Comparison of ENCODE assay signal across 12 cellular contexts in genomic region chr12:94690199-94690695, GRCh38. TPM values are rescaled to one million over a fixed set of nuclear protein-coding genes. Genes with fewer than 3 reads are reported as not detected.
DNase-seq lines count a peak whose midpoint lies in the region; ATAC-seq and TF ChIP-seq lines count a peak whose summit lies in the region.
"Had no signal": no experiment of that assay in that cellular context is flagged by ENCODE, and none has a peak within 500 bp of the region (broad histone marks: within the 10 kb centered on the region; RNA-seq: fewer than 3 reads in every experiment).

No MANE protein-coding gene starts in this region.

- H2BK120ac ChIP-seq in H9 (ENCODE audit: low read depth, low read length, poor library complexity, severe bottlenecking), result no peak overlapping the region

- intact Hi-C loops in esophagus muscularis mucosa (cut with DNase I), result no loop called here
- intact Hi-C loops in sciatic nerve (cut with DNase I), result no loop called here

- WGBS in esophagus muscularis mucosa, result 2% methylated on average over 4 of the region's 4 CpGs
- WGBS in H9 (ENCODE audit: extremely low coverage, insufficient read length, low lambda C conversion rate), result no CpG with 5 or more reads among the region's 4 CpGs

- no peak overlapping the region for H3K56ac ChIP-seq in H9 (ENCODE audit: insufficient read length, low read depth, low read length)

- H3K9me3 ChIP-seq in esophagus muscularis mucosa, result no peaks in the 10 kb centered on the region
- H3K9me3 ChIP-seq in H9 (ENCODE audit: control insufficient read depth, low read depth, low read length), result no peaks in the 10 kb centered on the region
- H3K9me3 ChIP-seq: adrenal gland, Caco-2 had no signal

- no peak overlapping the region for H2BK12ac ChIP-seq in H9 (ENCODE audit: insufficient read length, low read depth, low read length)

- H4K5ac ChIP-seq in H9 (ENCODE audit: insufficient read length, low read depth, low read length), result no peak overlapping the region

- H3K27ac ChIP-seq in ACC112 (ENCODE audit: low read depth, low read length), result peak overlapping the region; percentile 29; the same call in 1 of the 2 replicates
- peak overlapping the region; percentile 39 to 68 (median 62) for H3K27ac ChIP-seq in esophagus muscularis mucosa (replicated peaks in 1 of 4)
- no peak overlapping the region for H3K27ac ChIP-seq in H9 (ENCODE audit: insufficient read length, low read depth, low read length)
- H3K27ac ChIP-seq: adrenal gland had no signal

- H3K36me3 Mint-ChIP-seq in H9 (ENCODE audit: insufficient read depth in 1 of 3, low read depth in 3 of 3), result no peaks in the 10 kb centered on the region

- H4K91ac ChIP-seq in H9 (ENCODE audit: insufficient read length, low read depth, low read length), result no peak overlapping the region

- no peak overlapping the region for H3K4me3 Mint-ChIP-seq in H9

- H3K4me1 ChIP-seq in ACC112 (ENCODE audit: control insufficient read depth, insufficient read depth, low read length, unreplicated experiment) (peaks cover 22% of the 10 kb centered on the region), esophagus muscularis mucosa (peaks cover 6 to 41% (median 32%) of the 10 kb centered on the region in 4 donors), H9 (ENCODE audit: insufficient read depth, low read length) (no peaks in the 10 kb centered on the region)

- H2BK15ac ChIP-seq in H9 (ENCODE audit: low read depth, low read length), result no peak overlapping the region

- H3K4ac ChIP-seq in H9 (ENCODE audit: low read depth, low read length), result no peak overlapping the region

- no peaks in the 10 kb centered on the region for H3K23me2 ChIP-seq in H9 (ENCODE audit: insufficient read length, low read depth, low read length, poor library complexity, severe bottlenecking)

- H4K20me1 ChIP-seq in H9 (ENCODE audit: control insufficient read depth, insufficient read depth, insufficient read length), result no peaks in the 10 kb centered on the region

- ATAC-seq in left lobe of liver (peak; percentile 84), sciatic nerve (peak; percentile 81)
- ATAC-seq: activated CD4-positive, CD25-positive, alpha-beta regulatory T cell treated with anti-CD3 and anti-CD28 coated beads, Interleukin-2, amount 50 U/mL, for 24 hours had no signal

- no peaks in the 10 kb centered on the region for H3K79me1 ChIP-seq in H9 (ENCODE audit: insufficient read depth, low read depth, low read length, poor library complexity, severe bottlenecking)

- H2BK5ac ChIP-seq in H9 (ENCODE audit: insufficient read length, low read length), result no peak overlapping the region

- no peak overlapping the region for H3T11ph ChIP-seq in H9 (ENCODE audit: low read length)

- H4K8ac ChIP-seq in H9 (replicated peaks; ENCODE audit: insufficient read length, low read depth, low read length), result no peak overlapping the region

- H3K14ac ChIP-seq in H9 (ENCODE audit: insufficient read depth, low read length), result no peak overlapping the region

- H2AFZ ChIP-seq in ACC112 (ENCODE audit: low read length, unreplicated experiment), result peak overlapping the region; percentile 63
- no peak overlapping the region for H2AFZ ChIP-seq in H9 (ENCODE audit: low read length)

- TF ChIP-seq CTCF in esophagus muscularis mucosa (IDR thresholded peaks at IDR 0.05) (no peak), H9 (conservative IDR thresholded peaks at IDR 0.05) (no peak)

- peak overlapping the region; percentile 74 for H3K4me3 ChIP-seq in ACC112 (ENCODE audit: low read depth, low read length)
- peak overlapping the region; percentile 20 to 47 (median 22) for H3K4me3 ChIP-seq in esophagus muscularis mucosa

- H3K36me3 ChIP-seq in ACC112 (ENCODE audit: insufficient read depth, low read length) (no peaks in the 10 kb centered on the region), esophagus muscularis mucosa (no peaks in the 10 kb centered on the region)
- H3K36me3 ChIP-seq: adrenal gland had no signal

- no peak overlapping the region for H3K9ac ChIP-seq in H9 (ENCODE audit: extremely low read depth, insufficient read length, low read length)

- H3K79me2 ChIP-seq in ACC112 (ENCODE audit: control insufficient read depth, insufficient read depth, low read length, unreplicated experiment) (no peaks in the 10 kb centered on the region), H9 (ENCODE audit: insufficient read depth, low read length) (no peaks in the 10 kb centered on the region)

- no peak overlapping the region for H3K4me2 ChIP-seq in H9 (ENCODE audit: insufficient read depth, insufficient read length, low read length)

- H3K27me3 Mint-ChIP-seq in H9 (ENCODE audit: low read depth), result no peaks in the 10 kb centered on the region

- no peak overlapping the region for H3K18ac ChIP-seq in H9 (ENCODE audit: insufficient read length, low read depth, low read length)

- no peak for DNase-seq in esophagus muscularis mucosa (ENCODE audit: extremely low spot score)
- DNase-seq in left lobe of liver (ENCODE audit: low spot score), result no peak
- DNase-seq in sciatic nerve (ENCODE audit: low spot score), result no peak
- no peak for DNase-seq in NCI-H1930 (lab: John Stamatoyannopoulos, UW)
- no peak for DNase-seq in NCI-H2196 treated with DMSO at 0.1 percent for 48 hours (lab: John Stamatoyannopoulos, UW; ENCODE audit: unreplicated experiment)
- DNase-seq in H9, result no peak
- DNase-seq in NCI-H1436 treated with DMSO at 0.1 percent for 48 hours (lab: John Stamatoyannopoulos, UW), result no peak
- DNase-seq: activated T-cell treated with anti-CD3 and anti-CD28 coated beads for 4 hours had no signal

- no peak overlapping the region for H3K23ac ChIP-seq in H9 (ENCODE audit: insufficient read length, low read depth, low read length)

- no peak overlapping the region for H3K27ac Mint-ChIP-seq in H9

- H2BK20ac ChIP-seq in H9 (ENCODE audit: low read depth, low read length, poor library complexity, severe bottlenecking), result no peak overlapping the region

- no peaks in the 10 kb centered on the region for H3K9me3 Mint-ChIP-seq in H9

- TF ChIP-seq EP300 in esophagus muscularis mucosa (IDR thresholded peaks at IDR 0.05), result no peak

- H3K4me1 Mint-ChIP-seq in H9, result 0 out of 4 replicates have a peak, but pooled peaks cover 0 to 2% of the 10 kb centered on the region in 2 experiments

- no peak for TF ChIP-seq POLR2A in esophagus muscularis mucosa (IDR thresholded peaks at IDR 0.05; ENCODE audit: low read depth)

- no peaks in the 10 kb centered on the region for H3K27me3 ChIP-seq in ACC112 (ENCODE audit: insufficient read depth, low read length)
- no peaks in the 10 kb centered on the region for H3K27me3 ChIP-seq in esophagus muscularis mucosa
- no peaks in the 10 kb centered on the region for H3K27me3 ChIP-seq in H9 (ENCODE audit: insufficient read depth, low read length)
- H3K27me3 ChIP-seq: adrenal gland had no signal

- H2AK5ac ChIP-seq in H9 (ENCODE audit: insufficient read length, low read length), result no peak overlapping the region

RNA-seq across cellular contexts. Expression of gene TMCC3, which starts 39.9 kb away (rescaled TPM):
- total RNA-seq in esophagus muscularis mucosa (10 to 100 TPM; 17.0 to 30.5 (median 19.5) TPM), left lobe of liver (2.6 TPM), sciatic nerve (24.9 TPM), H9 (2021) (0.72 and 0.87 TPM in 2 replicates)
